Comparison of ENCODE assay signal across 8 cellular contexts in genomic region chr19:12932392-12933286, GRCh38. TPM values are rescaled to one million over a fixed set of nuclear protein-coding genes. Genes with fewer than 3 reads are reported as not detected.
DNase-seq lines count a peak whose midpoint lies in the region; ATAC-seq, FAIRE-seq and TF ChIP-seq lines count a peak whose summit lies in the region.

No MANE protein-coding gene starts in this region.

- CTCF ChIA-PET in HepG2 (lab: Yijun Ruan, JAX; ENCODE audit: low intra/inter-chr PET ratio, low total read pairs), result no interaction called here

- H3K27ac ChIP-seq in HepG2 (ENCODE audit: extremely low read length, insufficient read depth, low read length) (peak overlapping the region; percentile 59), thyroid gland (peak overlapping the region in 2 of 3 donors; percentile 59 to 78)

- 0 out of 2 replicates have a peak, but pooled peaks cover 4% of the 10 kb centered on the region for H4K20me1 ChIP-seq in HepG2 (ENCODE audit: insufficient read depth, low read length)

- H3K27ac Mint-ChIP-seq in activated naive CD8-positive, alpha-beta T cell treated with anti-CD3 and anti-CD28 coated beads, Interleukin-2, amount 50 U/mL, for 24 hours, result peak overlapping the region; percentile 95

- peaks cover 20% of the 10 kb centered on the region for H3K79me2 ChIP-seq in HepG2 (ENCODE audit: insufficient read depth, low read length)

- H3K4me3 ChIP-seq in HepG2 (replicated peaks in 1 of 3; ENCODE audit: insufficient read depth in 1 of 3, low read depth in 2 of 3, low read length in 3 of 3) (peak overlapping the region; percentile 68 to 85 (median 85)), thyroid gland (replicated peaks in 1 of 3) (peak overlapping the region; percentile 34 to 92 (median 65))

- no peaks in the 10 kb centered on the region for H3K9me3 Mint-ChIP-seq in activated T-cell treated with anti-CD3 and anti-CD28 coated beads, Interleukin-2, amount 50 U/mL, for 4 hours
- H3K9me3 Mint-ChIP-seq in activated naive CD8-positive, alpha-beta T cell treated with anti-CD3 and anti-CD28 coated beads, Interleukin-2, amount 50 U/mL, for 24 hours, result no peaks in the 10 kb centered on the region

- WGBS in HepG2 (ENCODE audit: low lambda C conversion rate), result 22% methylated on average over 14 of the region's 16 CpGs
- WGBS in thyroid gland, 2 donors, result 30 to 32% methylated on average over 16 of the region's 16 CpGs

- TF ChIP-seq CTCF in HepG2 (CRISPR knock-in tag; IDR thresholded peaks at IDR 0.05), result peak; percentile 18; the same call in 1 of the 2 replicates
- no peak for TF ChIP-seq CTCF in thyroid gland (IDR thresholded peaks at IDR 0.05)

- H3K4me1 ChIP-seq in HepG2 (ENCODE audit: insufficient read depth, low read length), result peaks cover 38% of the 10 kb centered on the region
- H3K4me1 ChIP-seq in thyroid gland, result peaks cover 9 to 14% of the 10 kb centered on the region in 2 donors

- no peak overlapping the region for H2AFZ ChIP-seq in HepG2 (ENCODE audit: low read length)

- TF ChIP-seq RAD21 in HepG2 (CRISPR knock-in tag; IDR thresholded peaks at IDR 0.05), result no peak

- FAIRE-seq in HepG2 (lab: Jason Lieb, UNC) (no peak), RCC 7860 (lab: Jason Lieb, UNC) (no peak)

- H3K27me3 Mint-ChIP-seq in activated T-cell treated with anti-CD3 and anti-CD28 coated beads, Interleukin-2, amount 50 U/mL, for 4 hours (ENCODE audit: low read depth), result no peaks in the 10 kb centered on the region
- no peaks in the 10 kb centered on the region for H3K27me3 Mint-ChIP-seq in activated naive CD8-positive, alpha-beta T cell treated with anti-CD3 and anti-CD28 coated beads, Interleukin-2, amount 50 U/mL, for 24 hours

- BruUV-seq in HepG2 (replicated peaks; lab: Mats Ljungman, UMichigan), result no TSS peak

- H3K4me3 Mint-ChIP-seq in activated T-cell treated with anti-CD3 and anti-CD28 coated beads, Interleukin-2, amount 50 U/mL, for 4 hours, result peak overlapping the region; percentile 100
- H3K4me3 Mint-ChIP-seq in activated naive CD8-positive, alpha-beta T cell treated with anti-CD3 and anti-CD28 coated beads, Interleukin-2, amount 50 U/mL, for 24 hours, result peak overlapping the region; percentile 100

- H3K36me3 ChIP-seq in HepG2 (replicated peaks in 1 of 2; ENCODE audit: control insufficient read depth in 1 of 2, insufficient read depth in 2 of 2, low read length in 2 of 2) (peaks cover 12 to 23% of the 10 kb centered on the region in 2 experiments), thyroid gland (peaks cover 19 to 23% of the 10 kb centered on the region in 2 donors)

- in situ Hi-C loops in HepG2 (cut with HindIII; ENCODE audit: extremely low pct_ligation_motif_present, low pct_unique_long_range_greater_than_20kb), result no loop called here

- no peak for TF ChIP-seq POLR2A in HepG2 (IDR thresholded peaks at IDR 0.05; ENCODE audit: insufficient read depth in 1 of 2, low read depth in 2 of 2, low read length in 2 of 2)
- TF ChIP-seq POLR2A in thyroid gland (IDR thresholded peaks at IDR 0.05), result no peak

- intact Hi-C loops in HepG2 (cut with micrococcal nuclease; ENCODE audit: unreplicated experiment), result no loop called here
- intact Hi-C loops in thyroid gland (cut with DNase I), result loop anchor here (10.0 kb wide), 1 partner anchor 48 kb away; the partner anchor contains the start of genes DNASE2 and KLF1

- H3K9ac ChIP-seq in HepG2 (ENCODE audit: insufficient read depth, low read depth, low read length), result peak overlapping the region; percentile 81

- no peak for DNase-seq in activated T-cell treated with anti-CD3 and anti-CD28 coated beads, Interleukin-2, amount 50 U/mL, for 4 hours
- DNase-seq in activated T-cell treated with anti-CD3 and anti-CD28 coated beads, Interleukin-2, amount 50 U/mL, for 48 hours, result no peak
- DNase-seq in activated naive CD8-positive, alpha-beta T cell treated with anti-CD3 and anti-CD28 coated beads, Interleukin-2, amount 50 U/mL, for 24 hours, result no peak
- no peak for DNase-seq in HepG2 (ENCODE audit: low spot score)
- DNase-seq in thyroid gland, result no peak
- no peak for DNase-seq in RCC 7860 (ENCODE audit: low spot score)
- DNase-seq in cerebellum (ENCODE audit: low spot score), result no peak

- H3K9me3 ChIP-seq in HepG2 (ENCODE audit: low read length) (no peaks in the 10 kb centered on the region), thyroid gland (no peaks in the 10 kb centered on the region)

- peak overlapping the region; percentile 92 for H3K4me2 ChIP-seq in HepG2 (ENCODE audit: low read depth, low read length)

- no peak for ATAC-seq in activated T-cell treated with anti-CD3 and anti-CD28 coated beads, Interleukin-2, amount 50 U/mL, for 4 hours
- ATAC-seq in activated naive CD8-positive, alpha-beta T cell treated with anti-CD3 and anti-CD28 coated beads, Interleukin-2, amount 50 U/mL, for 24 hours, result no peak
- ATAC-seq in HepG2 (peak; percentile 11), HG02571 (IDR thresholded peaks at IDR 0.05; ENCODE audit: unreplicated experiment) (no peak)

- POLR2A ChIA-PET in HepG2 (lab: Yijun Ruan, JAX), result interaction anchor here (0.8 to 2.9 kb wide), 7 partner anchors 12 to 914 kb away, joined by 3 to 40 read pairs (median 12); partner anchors contain the start of genes GCDH and RAD23A

- TF ChIP-seq EP300 in HepG2 (IDR thresholded peaks at IDR 0.05; ENCODE audit: low read depth in 2 of 2, low read length in 2 of 2), result no peak
- TF ChIP-seq EP300 in HepG2 (CRISPR knock-in tag; IDR thresholded peaks at IDR 0.05; ENCODE audit: borderline replicate concordance), result no peak

- no peaks in the 10 kb centered on the region; a peak in 1 of 5 replicates for H3K27me3 ChIP-seq in HepG2 (ENCODE audit: control insufficient read depth in 1 of 2, insufficient read depth in 2 of 2, low read length in 2 of 2)
- H3K27me3 ChIP-seq in thyroid gland, result no peaks in the 10 kb centered on the region

- peaks cover 21% of the 10 kb centered on the region for H3K36me3 Mint-ChIP-seq in activated T-cell treated with anti-CD3 and anti-CD28 coated beads, Interleukin-2, amount 50 U/mL, for 4 hours (ENCODE audit: insufficient read depth)
- H3K36me3 Mint-ChIP-seq in activated naive CD8-positive, alpha-beta T cell treated with anti-CD3 and anti-CD28 coated beads, Interleukin-2, amount 50 U/mL, for 24 hours (ENCODE audit: low read depth), result peaks cover 34% of the 10 kb centered on the region

- peaks cover 26% of the 10 kb centered on the region for H3K4me1 Mint-ChIP-seq in activated T-cell treated with anti-CD3 and anti-CD28 coated beads, Interleukin-2, amount 50 U/mL, for 4 hours (ENCODE audit: low read depth)
- H3K4me1 Mint-ChIP-seq in activated naive CD8-positive, alpha-beta T cell treated with anti-CD3 and anti-CD28 coated beads, Interleukin-2, amount 50 U/mL, for 24 hours, result peaks cover 34% of the 10 kb centered on the region

RNA-seq across cellular contexts. Expression of gene FARSA, which starts 0.9 kb away (rescaled TPM):
- 100 to 1,000 TPM; 345 to 368 (median 368) TPM for total RNA-seq in activated T-cell treated with anti-CD3 and anti-CD28 coated beads, Interleukin-2, amount 50 U/mL, for 4 hours
- total RNA-seq in HepG2 (2016; rRNA removed; fragmentation: Illumina TruSeq; extraction: Trizol) (68.0 and 72.0 TPM in 2 replicates), thyroid gland (10 to 100 TPM; 43.5 to 61.5 (median 53.4) TPM), cerebellum (42.3 TPM)
- total RNA-seq in HepG2 (2016; cell fraction: cytosol; rRNA removed; fragmentation: Illumina TruSeq; extraction: Trizol; ENCODE audit: low read depth), result 30.6 and 33.8 TPM in 2 replicates
- 61.4 and 77.8 TPM in 2 replicates for total RNA-seq in HepG2 (2016; cell fraction: insoluble cytoplasmic fraction; rRNA removed; fragmentation: Illumina TruSeq; extraction: Trizol)
- total RNA-seq in HepG2 (2016; cell fraction: membrane; rRNA removed; fragmentation: Illumina TruSeq; extraction: Trizol), result 31.3 and 31.6 TPM in 2 replicates
- 38.1 and 43.4 TPM in 2 replicates for total RNA-seq in HepG2 (2016; cell fraction: nucleus; rRNA removed; fragmentation: Illumina TruSeq; extraction: Trizol)
- 25.9 and 37.0 TPM in 2 replicates for polyA plus RNA-seq in HepG2 (2011; rRNA removed)
- 20.2 and 25.7 TPM in 2 replicates for polyA plus RNA-seq in HepG2 (2011; cell fraction: cytosol; rRNA removed)
- polyA plus RNA-seq in HepG2 (2011; cell fraction: nucleus; rRNA removed), result 86.4 and 92.2 TPM in 2 replicates
- polyA plus RNA-seq in HepG2 (2012), result 47.9 and 53.4 TPM in 2 replicates
- 20.5 and 21.3 TPM in 2 replicates for polyA plus RNA-seq in HepG2 (2016; cell fraction: cytosol; fragmentation: Illumina TruSeq; extraction: Trizol; ENCODE audit: low read depth)
- polyA plus RNA-seq in HepG2 (2016; cell fraction: insoluble cytoplasmic fraction; fragmentation: Illumina TruSeq; extraction: Trizol; ENCODE audit: low read depth), result 76.2 and 85.7 TPM in 2 replicates
- 21.2 and 25.0 TPM in 2 replicates for polyA plus RNA-seq in HepG2 (2016; cell fraction: membrane; fragmentation: Illumina TruSeq; extraction: Trizol; ENCODE audit: low read depth)
- polyA plus RNA-seq in HepG2 (2016; cell fraction: nucleus; fragmentation: Illumina TruSeq; extraction: Trizol; ENCODE audit: insufficient read depth, low read depth), result 71.9 and 80.2 TPM in 2 replicates
- polyA minus RNA-seq in HepG2 (2011; rRNA and poly(A)+ RNA removed; ENCODE audit: low replicate concordance), result 36.3 and 65.5 TPM in 2 replicates
- 17.6 and 18.3 TPM in 2 replicates for polyA minus RNA-seq in HepG2 (2011; cell fraction: cytosol; rRNA and poly(A)+ RNA removed)
- polyA minus RNA-seq in HepG2 (2011; cell fraction: nucleus; rRNA and poly(A)+ RNA removed), result 14.5 and 16.0 TPM in 2 replicates

RNA-seq across cellular contexts. Expression of gene CALR, which starts 5.8 kb away (rescaled TPM):
- 1,000 to 10,000 TPM; 1,489 to 1,621 (median 1,575) TPM for total RNA-seq in activated T-cell treated with anti-CD3 and anti-CD28 coated beads, Interleukin-2, amount 50 U/mL, for 4 hours
- total RNA-seq in HepG2 (2016; rRNA removed; fragmentation: Illumina TruSeq; extraction: Trizol), result 420 and 898 TPM in 2 replicates
- total RNA-seq in HepG2 (2016; cell fraction: cytosol; rRNA removed; fragmentation: Illumina TruSeq; extraction: Trizol; ENCODE audit: low read depth), result 227 and 266 TPM in 2 replicates
- 389 and 943 TPM in 2 replicates for total RNA-seq in HepG2 (2016; cell fraction: insoluble cytoplasmic fraction; rRNA removed; fragmentation: Illumina TruSeq; extraction: Trizol)
- 340 and 383 TPM in 2 replicates for total RNA-seq in HepG2 (2016; cell fraction: membrane; rRNA removed; fragmentation: Illumina TruSeq; extraction: Trizol)
- total RNA-seq in HepG2 (2016; cell fraction: nucleus; rRNA removed; fragmentation: Illumina TruSeq; extraction: Trizol), result 693 and 829 TPM in 2 replicates
- 842 and 934 TPM in 2 replicates for polyA plus RNA-seq in HepG2 (2011; rRNA removed)
- polyA plus RNA-seq in HepG2 (2011; cell fraction: cytosol; rRNA removed), result 752 and 842 TPM in 2 replicates
- polyA plus RNA-seq in HepG2 (2011; cell fraction: nucleus; rRNA removed), result 381 and 448 TPM in 2 replicates
- 606 and 725 TPM in 2 replicates for polyA plus RNA-seq in HepG2 (2012)
- 313 and 359 TPM in 2 replicates for polyA plus RNA-seq in HepG2 (2016; cell fraction: cytosol; fragmentation: Illumina TruSeq; extraction: Trizol; ENCODE audit: low read depth)
- polyA plus RNA-seq in HepG2 (2016; cell fraction: insoluble cytoplasmic fraction; fragmentation: Illumina TruSeq; extraction: Trizol; ENCODE audit: low read depth), result 478 and 547 TPM in 2 replicates
- 345 and 409 TPM in 2 replicates for polyA plus RNA-seq in HepG2 (2016; cell fraction: membrane; fragmentation: Illumina TruSeq; extraction: Trizol; ENCODE audit: low read depth)
- 1,564 and 1,658 TPM in 2 replicates for polyA plus RNA-seq in HepG2 (2016; cell fraction: nucleus; fragmentation: Illumina TruSeq; extraction: Trizol; ENCODE audit: insufficient read depth, low read depth)
- 932 and 1,241 TPM in 2 replicates for polyA minus RNA-seq in HepG2 (2011; rRNA and poly(A)+ RNA removed; ENCODE audit: low replicate concordance)
- 408 and 482 TPM in 2 replicates for polyA minus RNA-seq in HepG2 (2011; cell fraction: cytosol; rRNA and poly(A)+ RNA removed)
- polyA minus RNA-seq in HepG2 (2011; cell fraction: nucleus; rRNA and poly(A)+ RNA removed), result 228 and 256 TPM in 2 replicates
- 1,000 to 10,000 TPM; 1,892 to 4,270 (median 2,942) TPM for total RNA-seq in thyroid gland
- 215 TPM for total RNA-seq in cerebellum

RNA-seq across cellular contexts. Expression of gene RAD23A, which starts 13.0 kb away (rescaled TPM):
- 100 to 1,000 TPM; 256 to 265 (median 264) TPM for total RNA-seq in activated T-cell treated with anti-CD3 and anti-CD28 coated beads, Interleukin-2, amount 50 U/mL, for 4 hours
- total RNA-seq in HepG2 (2016; rRNA removed; fragmentation: Illumina TruSeq; extraction: Trizol), result 34.6 and 42.5 TPM in 2 replicates
- 64.7 and 77.4 TPM in 2 replicates for total RNA-seq in HepG2 (2016; cell fraction: cytosol; rRNA removed; fragmentation: Illumina TruSeq; extraction: Trizol; ENCODE audit: low read depth)
- 29.6 and 43.3 TPM in 2 replicates for total RNA-seq in HepG2 (2016; cell fraction: insoluble cytoplasmic fraction; rRNA removed; fragmentation: Illumina TruSeq; extraction: Trizol)
- total RNA-seq in HepG2 (2016; cell fraction: membrane; rRNA removed; fragmentation: Illumina TruSeq; extraction: Trizol), result 95.2 and 117 TPM in 2 replicates
- total RNA-seq in HepG2 (2016; cell fraction: nucleus; rRNA removed; fragmentation: Illumina TruSeq; extraction: Trizol), result 27.5 and 30.5 TPM in 2 replicates
- polyA plus RNA-seq in HepG2 (2011; rRNA removed), result 50.3 and 54.2 TPM in 2 replicates
- 51.8 and 73.5 TPM in 2 replicates for polyA plus RNA-seq in HepG2 (2011; cell fraction: cytosol; rRNA removed)
- 80.8 and 87.8 TPM in 2 replicates for polyA plus RNA-seq in HepG2 (2011; cell fraction: nucleus; rRNA removed)
- polyA plus RNA-seq in HepG2 (2012), result 95.7 and 105 TPM in 2 replicates
- 137 and 157 TPM in 2 replicates for polyA plus RNA-seq in HepG2 (2016; cell fraction: cytosol; fragmentation: Illumina TruSeq; extraction: Trizol; ENCODE audit: low read depth)
- polyA plus RNA-seq in HepG2 (2016; cell fraction: insoluble cytoplasmic fraction; fragmentation: Illumina TruSeq; extraction: Trizol; ENCODE audit: low read depth), result 55.9 and 73.5 TPM in 2 replicates
- polyA plus RNA-seq in HepG2 (2016; cell fraction: membrane; fragmentation: Illumina TruSeq; extraction: Trizol; ENCODE audit: low read depth), result 175 and 195 TPM in 2 replicates
- 90.3 and 97.5 TPM in 2 replicates for polyA plus RNA-seq in HepG2 (2016; cell fraction: nucleus; fragmentation: Illumina TruSeq; extraction: Trizol; ENCODE audit: insufficient read depth, low read depth)
- polyA minus RNA-seq in HepG2 (2011; rRNA and poly(A)+ RNA removed; ENCODE audit: low replicate concordance), result 54.6 and 102 TPM in 2 replicates
- polyA minus RNA-seq in HepG2 (2011; cell fraction: cytosol; rRNA and poly(A)+ RNA removed), result 52.5 and 54.0 TPM in 2 replicates
- 20.0 and 27.4 TPM in 2 replicates for polyA minus RNA-seq in HepG2 (2011; cell fraction: nucleus; rRNA and poly(A)+ RNA removed)
- 100 to 1,000 TPM in 2 of 4 donors, 10 to 100 TPM in 2; 72.0 to 128 (median 101) TPM for total RNA-seq in thyroid gland
- total RNA-seq in cerebellum, result 24.1 TPM

RNA-seq across cellular contexts. Expression of gene SYCE2, which starts 13.5 kb away (rescaled TPM):
- under 1 TPM; 0.53 to 0.91 (median 0.87) TPM for total RNA-seq in activated T-cell treated with anti-CD3 and anti-CD28 coated beads, Interleukin-2, amount 50 U/mL, for 4 hours
- total RNA-seq in HepG2 (2016; rRNA removed; fragmentation: Illumina TruSeq; extraction: Trizol), result 0.09 TPM in 1 of 2 replicates, not detected in the other
- not detected in 2 replicates for total RNA-seq in HepG2 (2016; cell fraction: cytosol; rRNA removed; fragmentation: Illumina TruSeq; extraction: Trizol; ENCODE audit: low read depth)
- 0.19 TPM in 1 of 2 replicates, not detected in the other for total RNA-seq in HepG2 (2016; cell fraction: insoluble cytoplasmic fraction; rRNA removed; fragmentation: Illumina TruSeq; extraction: Trizol)
- not detected in 2 replicates for total RNA-seq in HepG2 (2016; cell fraction: membrane; rRNA removed; fragmentation: Illumina TruSeq; extraction: Trizol)
- not detected in 2 replicates for total RNA-seq in HepG2 (2016; cell fraction: nucleus; rRNA removed; fragmentation: Illumina TruSeq; extraction: Trizol)
- 0.25 and 0.40 TPM in 2 replicates for polyA plus RNA-seq in HepG2 (2011; rRNA removed)
- polyA plus RNA-seq in HepG2 (2011; cell fraction: cytosol; rRNA removed), result 0.08 TPM in 1 of 2 replicates, not detected in the other
- polyA plus RNA-seq in HepG2 (2011; cell fraction: nucleus; rRNA removed), result 0.68 and 0.84 TPM in 2 replicates
- 1.2 and 1.7 TPM in 2 replicates for polyA plus RNA-seq in HepG2 (2012)
- 0.23 TPM in 1 of 2 replicates, not detected in the other for polyA plus RNA-seq in HepG2 (2016; cell fraction: cytosol; fragmentation: Illumina TruSeq; extraction: Trizol; ENCODE audit: low read depth)
- polyA plus RNA-seq in HepG2 (2016; cell fraction: insoluble cytoplasmic fraction; fragmentation: Illumina TruSeq; extraction: Trizol; ENCODE audit: low read depth), result 0.32 TPM in 1 of 2 replicates, not detected in the other
- 0.13 and 0.21 TPM in 2 replicates for polyA plus RNA-seq in HepG2 (2016; cell fraction: membrane; fragmentation: Illumina TruSeq; extraction: Trizol; ENCODE audit: low read depth)
- polyA plus RNA-seq in HepG2 (2016; cell fraction: nucleus; fragmentation: Illumina TruSeq; extraction: Trizol; ENCODE audit: insufficient read depth, low read depth), result 1.0 and 3.2 TPM in 2 replicates
- polyA minus RNA-seq in HepG2 (2011; rRNA and poly(A)+ RNA removed; ENCODE audit: low replicate concordance), result 0.47 TPM in 1 of 2 replicates, not detected in the other
- polyA minus RNA-seq in HepG2 (2011; cell fraction: cytosol; rRNA and poly(A)+ RNA removed), result not detected in 2 replicates
- not detected in 2 replicates for polyA minus RNA-seq in HepG2 (2011; cell fraction: nucleus; rRNA and poly(A)+ RNA removed)
- total RNA-seq in thyroid gland, result not detected
- 0.27 TPM for total RNA-seq in cerebellum

RNA-seq across cellular contexts. Expression of gene GADD45GIP1, which starts 24.4 kb away (rescaled TPM):
- total RNA-seq in activated T-cell treated with anti-CD3 and anti-CD28 coated beads, Interleukin-2, amount 50 U/mL, for 4 hours, result 10 to 100 TPM; 60.5 to 65.2 (median 61.8) TPM
- 24.6 and 37.4 TPM in 2 replicates for total RNA-seq in HepG2 (2016; rRNA removed; fragmentation: Illumina TruSeq; extraction: Trizol)
- total RNA-seq in HepG2 (2016; cell fraction: cytosol; rRNA removed; fragmentation: Illumina TruSeq; extraction: Trizol; ENCODE audit: low read depth), result 14.3 and 14.8 TPM in 2 replicates
- 25.1 and 41.7 TPM in 2 replicates for total RNA-seq in HepG2 (2016; cell fraction: insoluble cytoplasmic fraction; rRNA removed; fragmentation: Illumina TruSeq; extraction: Trizol)
- total RNA-seq in HepG2 (2016; cell fraction: membrane; rRNA removed; fragmentation: Illumina TruSeq; extraction: Trizol), result 14.2 and 15.7 TPM in 2 replicates
- 8.8 and 9.5 TPM in 2 replicates for total RNA-seq in HepG2 (2016; cell fraction: nucleus; rRNA removed; fragmentation: Illumina TruSeq; extraction: Trizol)
- 30.7 and 31.9 TPM in 2 replicates for polyA plus RNA-seq in HepG2 (2011; rRNA removed)
- polyA plus RNA-seq in HepG2 (2011; cell fraction: cytosol; rRNA removed), result 33.0 and 52.1 TPM in 2 replicates
- polyA plus RNA-seq in HepG2 (2011; cell fraction: nucleus; rRNA removed), result 13.9 and 14.0 TPM in 2 replicates
- 19.0 and 20.6 TPM in 2 replicates for polyA plus RNA-seq in HepG2 (2012)
- polyA plus RNA-seq in HepG2 (2016; cell fraction: cytosol; fragmentation: Illumina TruSeq; extraction: Trizol; ENCODE audit: low read depth), result 24.7 and 26.7 TPM in 2 replicates
- 71.6 and 84.3 TPM in 2 replicates for polyA plus RNA-seq in HepG2 (2016; cell fraction: insoluble cytoplasmic fraction; fragmentation: Illumina TruSeq; extraction: Trizol; ENCODE audit: low read depth)
- 20.1 and 21.0 TPM in 2 replicates for polyA plus RNA-seq in HepG2 (2016; cell fraction: membrane; fragmentation: Illumina TruSeq; extraction: Trizol; ENCODE audit: low read depth)
- polyA plus RNA-seq in HepG2 (2016; cell fraction: nucleus; fragmentation: Illumina TruSeq; extraction: Trizol; ENCODE audit: insufficient read depth, low read depth), result 27.9 and 29.2 TPM in 2 replicates
- 6.2 and 12.6 TPM in 2 replicates for polyA minus RNA-seq in HepG2 (2011; rRNA and poly(A)+ RNA removed; ENCODE audit: low replicate concordance)
- 9.9 and 11.7 TPM in 2 replicates for polyA minus RNA-seq in HepG2 (2011; cell fraction: cytosol; rRNA and poly(A)+ RNA removed)
- polyA minus RNA-seq in HepG2 (2011; cell fraction: nucleus; rRNA and poly(A)+ RNA removed), result 3.2 and 3.7 TPM in 2 replicates
- total RNA-seq in thyroid gland, result 10 to 100 TPM; 31.8 to 68.3 (median 55.2) TPM
- 7.2 TPM for total RNA-seq in cerebellum
